15 cellular contexts compared by ENCODE assay signal in genomic region chr2:71943238-71944182, GRCh38.
DNase-seq lines count a peak whose midpoint lies in the region; ATAC-seq and TF ChIP-seq lines count a peak whose summit lies in the region.
"Had no signal": no experiment of that assay in that cellular context is flagged by ENCODE, and none has a peak within 500 bp of the region (broad histone marks: within the 10 kb centered on the region; RNA-seq: fewer than 3 reads in every experiment).

No MANE protein-coding gene starts in this region.

- DNase-seq in GM03348 (ENCODE audit: low spot score) (peak; percentile 49), cerebellar cortex (ENCODE audit: low spot score) (peak; percentile 93), islet precursor cell (peak; percentile 34), gastrocnemius medialis (peak; percentile 38 to 64), GM19238 (ENCODE audit: insufficient read length, low spot score) (no peak), SK-N-DZ (ENCODE audit: low spot score) (no peak), dedifferentiated amniotic fluid mesenchymal stem cell (ENCODE audit: extremely low spot score) (no peak), smooth muscle cell (lab: John Stamatoyannopoulos, UW; ENCODE audit: unreplicated experiment) (no peak)
- DNase-seq: activated naive CD8-positive, alpha-beta T cell treated with anti-CD3 and anti-CD28 coated beads for 36 hours; CD4-positive, CD25-positive, alpha-beta regulatory T cell; esophagus squamous epithelium; NCI-H187 treated with DMSO at 0.1 percent for 48 hours; NCI-H526; retina; stimulated activated naive CD8-positive, alpha-beta T cell treated with anti-CD3 and anti-CD28 coated beads, Interleukin-15, Interleukin-2, amounts not matched to agents 100 U/mL and 50 U/mL, for 24 hours had no signal

- TF ChIP-seq CTCF in gastrocnemius medialis (IDR thresholded peaks at IDR 0.05 in 4 of 5, conservative IDR thresholded peaks at IDR 0.05 in 1 of 5) (no peak), smooth muscle cell (IDR thresholded peaks at IDR 0.05; ENCODE audit: borderline replicate concordance, insufficient read depth, poor library complexity, severe bottlenecking) (no peak)

- no peak for TF ChIP-seq POLR2A in gastrocnemius medialis (IDR thresholded peaks at IDR 0.05)

- H3K79me2 ChIP-seq in smooth muscle cell (ENCODE audit: low read depth) = no peaks in the 10 kb centered on the region

- no peaks in the 10 kb centered on the region for H3K36me3 ChIP-seq in gastrocnemius medialis
- no peaks in the 10 kb centered on the region for H3K36me3 ChIP-seq in smooth muscle cell (ENCODE audit: low read depth)
- H3K36me3 ChIP-seq: esophagus squamous epithelium had no signal

- 93% methylated on average over 17 of the region's 17 CpGs for WGBS in smooth muscle cell (ENCODE audit: low lambda C conversion rate)

- H3K9me3 ChIP-seq in gastrocnemius medialis (no peaks in the 10 kb centered on the region), smooth muscle cell (replicated peaks; ENCODE audit: low read depth) (no peaks in the 10 kb centered on the region)
- H3K9me3 ChIP-seq: esophagus squamous epithelium had no signal

- H3K27ac ChIP-seq in gastrocnemius medialis (peak overlapping the region; percentile 49 to 92 (median 74)), smooth muscle cell (ENCODE audit: low read depth) (no peak overlapping the region)

- no peak overlapping the region for H3K9ac ChIP-seq in smooth muscle cell (ENCODE audit: low read depth)

- H3F3A ChIP-seq in smooth muscle cell (ENCODE audit: low read depth) = no peaks in the 10 kb centered on the region

- H3K4me2 ChIP-seq in smooth muscle cell = no peak overlapping the region

- no peak overlapping the region for H2AFZ ChIP-seq in smooth muscle cell (ENCODE audit: low read depth)

- no peaks in the 10 kb centered on the region for H3K27me3 ChIP-seq in gastrocnemius medialis
- H3K27me3 ChIP-seq in smooth muscle cell (ENCODE audit: low read depth) = no peaks in the 10 kb centered on the region
- H3K27me3 ChIP-seq: esophagus squamous epithelium had no signal

- in situ Hi-C loops in gastrocnemius medialis (cut with MboI; ENCODE audit: low sequenced_read_pairs in 4 of 4) = no loop called here

- intact Hi-C loops in gastrocnemius medialis (cut with DNase I; ENCODE audit: low total_unique reads) = loop anchor here (5.0 kb wide), 3 partner anchors 196 to 1169 kb away; partner anchors contain the start of genes DYSF and RAB11FIP5

- H4K20me1 ChIP-seq in smooth muscle cell (ENCODE audit: low read depth) = no peaks in the 10 kb centered on the region

- peaks cover 41 to 49% of the 10 kb centered on the region in 2 donors for H3K4me1 ChIP-seq in gastrocnemius medialis
- H3K4me1 ChIP-seq in smooth muscle cell (ENCODE audit: low read depth) = no peaks in the 10 kb centered on the region

- ATAC-seq in gastrocnemius medialis = peak; percentile 9 to 16
- ATAC-seq: stimulated activated naive CD8-positive, alpha-beta T cell treated with anti-CD3 and anti-CD28 coated beads, Interleukin-15, Interleukin-2, amounts not matched to agents 100 U/mL and 50 U/mL, for 24 hours had no signal

- no peak overlapping the region for H3K4me3 ChIP-seq in gastrocnemius medialis
- no peak overlapping the region for H3K4me3 ChIP-seq in smooth muscle cell
- H3K4me3 ChIP-seq: esophagus squamous epithelium had no signal

Comparison
In these comparisons a context has a peak if more than half of its experiments do, and no peak if none do; other contexts are left out.
1. DNase-seq: peak in GM03348 (single experiment), cerebellar cortex (single experiment), islet precursor cell (single experiment) and gastrocnemius medialis (2 of 2); none in GM19238 (single experiment), SK-N-DZ (single experiment), dedifferentiated amniotic fluid mesenchymal stem cell (single experiment) and smooth muscle cell (single experiment).